In the genomic region with DNA sequence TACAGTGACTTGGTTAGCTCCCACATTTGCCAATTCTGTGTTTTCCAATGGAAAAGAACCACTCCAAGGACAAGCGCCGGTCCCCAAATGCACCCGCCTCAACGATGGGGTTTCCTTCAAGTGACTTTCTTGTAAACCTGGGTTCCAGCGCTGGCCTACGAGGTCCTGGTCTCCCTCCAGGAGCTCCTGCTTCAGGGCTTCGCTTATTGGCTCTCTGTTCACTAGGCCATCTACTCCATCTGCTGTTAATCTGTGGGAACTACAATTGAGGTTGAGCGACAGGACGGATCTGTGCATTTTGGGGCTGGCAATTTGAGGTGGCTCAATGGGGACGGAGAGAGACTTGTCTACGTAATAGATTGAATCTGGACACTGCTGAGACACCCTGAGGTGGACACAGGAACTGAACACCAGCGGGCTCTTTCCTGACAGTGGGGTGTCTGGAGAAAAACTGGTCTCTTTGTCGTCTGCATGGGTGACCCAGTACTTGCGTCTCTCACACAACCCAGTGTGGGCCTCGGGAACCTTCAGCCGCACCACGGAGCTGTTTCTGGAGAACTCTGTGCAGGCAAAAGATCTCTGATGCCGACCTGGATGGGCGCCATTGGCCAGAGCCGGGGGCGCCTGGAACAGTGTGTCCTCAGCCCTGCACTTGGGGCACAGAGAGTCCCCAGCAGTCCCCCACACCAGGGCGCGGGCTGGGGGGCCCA, we compare ENCODE assay signal across 8 cellular contexts.
DNase-seq lines count a peak whose midpoint lies in the region; ATAC-seq and TF ChIP-seq lines count a peak whose summit lies in the region.

No MANE protein-coding gene starts in this region.

- H3K4me1 Mint-ChIP-seq in activated naive CD4-positive, alpha-beta T cell treated with anti-CD3 and anti-CD28 coated beads for 36 hours (ENCODE audit: low read depth), result no peaks in the 10 kb centered on the region

- H3K4me2 ChIP-seq in Loucy (ENCODE audit: low read depth, low read length, poor library complexity, severe bottlenecking), result no peak overlapping the region

- TF ChIP-seq CTCF in AG04449 (IDR thresholded peaks at IDR 0.05; ENCODE audit: insufficient read depth, low read length, missing control alignments), result peak; percentile 73
- TF ChIP-seq CTCF in GM10266 (IDR thresholded peaks at IDR 0.05; ENCODE audit: control insufficient read depth, insufficient read depth, low read depth, missing control alignments), result peak; percentile 32
- TF ChIP-seq CTCF in Loucy (conservative IDR thresholded peaks at IDR 0.05; ENCODE audit: low read length), result peak; percentile 26
- peak; percentile 78 for TF ChIP-seq CTCF in retinal pigment epithelial cell (conservative IDR thresholded peaks at IDR 0.05; ENCODE audit: low read depth, low read length)

- H3K27me3 ChIP-seq in Loucy (ENCODE audit: insufficient read depth, low read length, poor library complexity, severe bottlenecking), result no peaks in the 10 kb centered on the region
- H3K27me3 ChIP-seq in adipocyte (replicated peaks; ENCODE audit: control insufficient read depth, insufficient read depth, low read length), result no peaks in the 10 kb centered on the region

- H3K9ac ChIP-seq in Loucy (ENCODE audit: low read depth, low read length, poor library complexity, severe bottlenecking) (no peak overlapping the region), adipocyte (ENCODE audit: low read length) (peak overlapping the region; percentile 7)

- no peaks in the 10 kb centered on the region for H3K36me3 Mint-ChIP-seq in activated naive CD4-positive, alpha-beta T cell treated with anti-CD3 and anti-CD28 coated beads for 36 hours (ENCODE audit: low read depth)

- no peaks in the 10 kb centered on the region for H3K27me3 Mint-ChIP-seq in activated naive CD4-positive, alpha-beta T cell treated with anti-CD3 and anti-CD28 coated beads for 36 hours (ENCODE audit: low read depth)

- H3K9me2 ChIP-seq in Loucy (replicated peaks; ENCODE audit: low read depth, low read length), result no peaks in the 10 kb centered on the region

- CTCF ChIA-PET in AG04449 (lab: Yijun Ruan, JAX), result interaction anchor here (0.6 to 8.6 kb wide), 70 partner anchors 8 to 639 kb away, joined by 3 to 116 read pairs (median 3); partner anchors contain the start of gene ADAM12
- CTCF ChIA-PET in activated naive CD4-positive, alpha-beta T cell treated with anti-CD3 and anti-CD28 coated beads for 36 hours (lab: Charles Lee), result interaction anchor here (0.8 kb wide), 1 partner anchor 522 kb away, joined by 3 read pairs; no protein-coding TSS in a partner anchor

- H3K4me1 ChIP-seq in Loucy (ENCODE audit: insufficient read depth, low read length, poor library complexity, severe bottlenecking) (no peaks in the 10 kb centered on the region), adipocyte (ENCODE audit: control insufficient read depth, insufficient read depth, low read length) (peaks cover 13% of the 10 kb centered on the region)

- H3K27ac Mint-ChIP-seq in activated naive CD4-positive, alpha-beta T cell treated with anti-CD3 and anti-CD28 coated beads for 36 hours, result no peak overlapping the region

- H4K20me1 ChIP-seq in Loucy (ENCODE audit: insufficient read depth, low read length, poor library complexity, severe bottlenecking), result no peaks in the 10 kb centered on the region

- no peak overlapping the region for H3K4me3 Mint-ChIP-seq in activated naive CD4-positive, alpha-beta T cell treated with anti-CD3 and anti-CD28 coated beads for 36 hours

- no peak overlapping the region for H3K4me3 ChIP-seq in AG04449 (ENCODE audit: low read depth, low read length)
- no peak overlapping the region for H3K4me3 ChIP-seq in Loucy (ENCODE audit: low read length, poor library complexity, severe bottlenecking)
- H3K4me3 ChIP-seq in adipocyte (ENCODE audit: low read length), result no peak overlapping the region
- no peak overlapping the region for H3K4me3 ChIP-seq in retinal pigment epithelial cell (ENCODE audit: low read length)

- POLR2A ChIA-PET in AG04449 (lab: Yijun Ruan, JAX), result no interaction called here

- no peaks in the 10 kb centered on the region for H3K79me2 ChIP-seq in Loucy (ENCODE audit: insufficient read depth, low read length)

- no peaks in the 10 kb centered on the region for H3K36me3 ChIP-seq in Loucy (ENCODE audit: insufficient read depth, low read length)
- H3K36me3 ChIP-seq in adipocyte (ENCODE audit: control insufficient read depth, insufficient read depth, low read length, severe bottlenecking), result no peaks in the 10 kb centered on the region

- H2AFZ ChIP-seq in Loucy (ENCODE audit: low read length), result no peak overlapping the region

- H3K9me3 ChIP-seq in Loucy (ENCODE audit: insufficient read depth, low read depth, low read length) (0 out of 2 replicates have a peak, but pooled peaks cover 6% of the 10 kb centered on the region), adipocyte (ENCODE audit: control insufficient read depth, low read length) (no peaks in the 10 kb centered on the region)

- DNase-seq in AG04449 (ENCODE audit: low read depth, low spot score) (no peak), GM10266 (ENCODE audit: extremely low spot score) (peak; percentile 13), adipocyte (ENCODE audit: low read depth) (peak; percentile 87), left cardiac atrium (peak; percentile 36), retinal pigment epithelial cell (ENCODE audit: low read depth) (peak; percentile 18)
- no peak for DNase-seq in activated naive CD4-positive, alpha-beta T cell treated with anti-CD3 and anti-CD28 coated beads for 36 hours

- no peaks in the 10 kb centered on the region for H3F3A ChIP-seq in Loucy (ENCODE audit: low read depth)

- ATAC-seq in left cardiac atrium (peak; percentile 62 to 73), HG02610 (IDR thresholded peaks at IDR 0.05; ENCODE audit: unreplicated experiment) (no peak)

- intact Hi-C loops in left cardiac atrium (cut with DNase I), result loop anchor here (5.0 to 10.0 kb wide), 4 partner anchors 119 to 639 kb away; partner anchors contain the start of gene ADAM12 (in 1 of the 2)
- intact Hi-C loops in activated naive CD4-positive, alpha-beta T cell treated with anti-CD3 and anti-CD28 coated beads for 36 hours (cut with micrococcal nuclease), result loop anchor here (2.0 kb wide), 1 partner anchor 635 kb away; no protein-coding TSS in a partner anchor

- no peaks in the 10 kb centered on the region for H3K9me3 Mint-ChIP-seq in activated naive CD4-positive, alpha-beta T cell treated with anti-CD3 and anti-CD28 coated beads for 36 hours

Comparison
In these comparisons a context has a peak if more than half of its experiments do, and no peak if none do; other contexts are left out.
1. DNase-seq: peak in GM10266 (single experiment), adipocyte (single experiment), left cardiac atrium (single experiment) and retinal pigment epithelial cell (single experiment); none in AG04449 (single experiment) and activated naive CD4-positive, alpha-beta T cell treated with anti-CD3 and anti-CD28 coated beads for 36 hours (single experiment).
2. CTCF ChIP-seq: peak in every context shown above with its lines; median percentile 78 in retinal pigment epithelial cell; 73 in AG04449; 32 in GM10266; 26 in Loucy.